Comparison of ENCODE assay signal across 2 cellular contexts in the genomic region with DNA sequence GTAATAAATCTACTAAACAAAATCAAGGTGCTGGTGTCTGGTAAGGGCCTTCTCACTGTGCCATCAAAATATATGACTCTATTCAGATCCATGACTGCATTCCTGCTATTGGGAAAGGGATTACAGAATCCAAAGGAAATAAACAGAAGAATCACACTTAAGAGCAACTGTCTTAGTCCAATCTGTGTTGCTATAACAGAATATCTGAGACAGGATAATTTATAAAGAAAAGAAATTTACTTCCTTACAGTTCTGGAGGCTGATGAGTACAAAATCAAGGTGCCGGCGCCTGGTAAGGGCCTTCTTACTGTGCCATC.
TF ChIP-seq lines count a peak whose summit lies in the region.

No MANE protein-coding gene starts in this region.

TF ChIP-seq in liver, 16 proteins besides CTCF, POLR2A, EP300 and RAD21:
- no peak for TF ChIP-seq GABPA (IDR thresholded peaks at IDR 0.05 in 1 of 2, conservative IDR thresholded peaks at IDR 0.05 in 1 of 2)

TF ChIP-seq in HepG2, 621 proteins besides CTCF, POLR2A, EP300 and RAD21:
- TF ChIP-seq GZF1 (CRISPR knock-in tag; IDR thresholded peaks at IDR 0.05) (no peak), PAXIP1 (CRISPR knock-in tag; conservative IDR thresholded peaks at IDR 0.05) (no peak), FOXA1 (IDR thresholded peaks at IDR 0.05) (no peak), FOXA1 (CRISPR knock-in tag; IDR thresholded peaks at IDR 0.05) (no peak), FOSL2 (CRISPR knock-in tag; IDR thresholded peaks at IDR 0.05) (no peak), RCOR2 (CRISPR knock-in tag; IDR thresholded peaks at IDR 0.05) (no peak), ZC3H4 (CRISPR knock-in tag; IDR thresholded peaks at IDR 0.05; ENCODE audit: borderline replicate concordance) (no peak), ZNF839 (CRISPR knock-in tag; IDR thresholded peaks at IDR 0.05; ENCODE audit: borderline replicate concordance) (no peak), ZNF772 (CRISPR knock-in tag; IDR thresholded peaks at IDR 0.05) (no peak), ZNF282 (IDR thresholded peaks at IDR 0.05; ENCODE audit: partially characterized antibody) (no peak), CEBPG (CRISPR knock-in tag; IDR thresholded peaks at IDR 0.05) (no peak), SP140L (CRISPR knock-in tag; IDR thresholded peaks at IDR 0.05; ENCODE audit: borderline replicate concordance) (no peak), YEATS2 (CRISPR knock-in tag; IDR thresholded peaks at IDR 0.05; ENCODE audit: borderline replicate concordance) (no peak), POGK (CRISPR knock-in tag; conservative IDR thresholded peaks at IDR 0.05) (no peak), ZNF136 (CRISPR knock-in tag; IDR thresholded peaks at IDR 0.05; ENCODE audit: low read depth) (no peak), TFDP2 (CRISPR knock-in tag; IDR thresholded peaks at IDR 0.05) (no peak), RXRA (CRISPR knock-in tag; IDR thresholded peaks at IDR 0.05) (no peak), ZNF616 (CRISPR knock-in tag; IDR thresholded peaks at IDR 0.05; ENCODE audit: low read depth) (no peak)
- TF ChIP-seq, protein P1, sequence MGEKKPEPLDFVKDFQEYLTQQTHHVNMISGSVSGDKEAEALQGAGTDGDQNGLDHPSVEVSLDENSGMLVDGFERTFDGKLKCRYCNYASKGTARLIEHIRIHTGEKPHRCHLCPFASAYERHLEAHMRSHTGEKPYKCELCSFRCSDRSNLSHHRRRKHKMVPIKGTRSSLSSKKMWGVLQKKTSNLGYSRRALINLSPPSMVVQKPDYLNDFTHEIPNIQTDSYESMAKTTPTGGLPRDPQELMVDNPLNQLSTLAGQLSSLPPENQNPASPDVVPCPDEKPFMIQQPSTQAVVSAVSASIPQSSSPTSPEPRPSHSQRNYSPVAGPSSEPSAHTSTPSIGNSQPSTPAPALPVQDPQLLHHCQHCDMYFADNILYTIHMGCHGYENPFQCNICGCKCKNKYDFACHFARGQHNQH (CRISPR knock-in tag; IDR thresholded peaks at IDR 0.05) = no peak
- TF ChIP-seq, protein P2, sequence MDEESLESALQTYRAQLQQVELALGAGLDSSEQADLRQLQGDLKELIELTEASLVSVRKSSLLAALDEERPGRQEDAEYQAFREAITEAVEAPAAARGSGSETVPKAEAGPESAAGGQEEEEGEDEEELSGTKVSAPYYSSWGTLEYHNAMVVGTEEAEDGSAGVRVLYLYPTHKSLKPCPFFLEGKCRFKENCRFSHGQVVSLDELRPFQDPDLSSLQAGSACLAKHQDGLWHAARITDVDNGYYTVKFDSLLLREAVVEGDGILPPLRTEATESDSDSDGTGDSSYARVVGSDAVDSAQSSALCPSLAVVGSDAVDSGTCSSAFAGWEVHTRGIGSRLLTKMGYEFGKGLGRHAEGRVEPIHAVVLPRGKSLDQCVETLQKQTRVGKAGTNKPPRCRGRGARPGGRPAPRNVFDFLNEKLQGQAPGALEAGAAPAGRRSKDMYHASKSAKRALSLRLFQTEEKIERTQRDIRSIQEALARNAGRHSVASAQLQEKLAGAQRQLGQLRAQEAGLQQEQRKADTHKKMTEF (CRISPR knock-in tag; IDR thresholded peaks at IDR 0.05) = no peak
- TF ChIP-seq, protein P3, sequence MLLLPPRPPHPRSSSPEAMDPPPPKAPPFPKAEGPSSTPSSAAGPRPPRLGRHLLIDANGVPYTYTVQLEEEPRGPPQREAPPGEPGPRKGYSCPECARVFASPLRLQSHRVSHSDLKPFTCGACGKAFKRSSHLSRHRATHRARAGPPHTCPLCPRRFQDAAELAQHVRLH (CRISPR knock-in tag; IDR thresholded peaks at IDR 0.05; ENCODE audit: borderline replicate concordance, low read depth) = no peak
